In the genomic region with DNA sequence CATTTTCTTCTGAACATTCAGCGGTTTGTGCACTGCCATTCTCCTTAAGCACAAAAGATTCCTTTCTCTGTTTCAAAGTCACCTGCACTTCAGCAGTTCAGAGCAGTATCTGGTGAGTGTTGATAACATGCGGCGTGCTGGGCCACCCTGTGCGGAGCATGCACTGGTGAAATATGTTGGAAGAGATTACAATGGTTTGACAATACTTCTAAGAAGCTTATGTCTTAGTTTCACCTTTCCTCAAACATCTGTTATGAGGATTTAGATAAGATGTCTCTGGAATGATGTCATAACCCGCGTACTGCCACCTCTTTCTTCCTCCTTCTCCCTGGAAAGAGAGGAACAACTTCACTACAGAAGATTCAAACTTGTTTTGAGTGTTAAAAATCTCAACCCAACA, we compare ENCODE assay signal across 2 cellular contexts.
TF ChIP-seq lines count a peak whose summit lies in the region.

No MANE protein-coding gene starts in this region.

TF ChIP-seq in HepG2, 621 proteins besides CTCF, POLR2A, EP300 and RAD21 (continued from another document):
- TF ChIP-seq, protein P1, sequence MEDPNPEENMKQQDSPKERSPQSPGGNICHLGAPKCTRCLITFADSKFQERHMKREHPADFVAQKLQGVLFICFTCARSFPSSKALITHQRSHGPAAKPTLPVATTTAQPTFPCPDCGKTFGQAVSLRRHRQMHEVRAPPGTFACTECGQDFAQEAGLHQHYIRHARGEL (CRISPR knock-in tag; IDR thresholded peaks at IDR 0.05), result no peak
- no peak for TF ChIP-seq MED8 (CRISPR knock-in tag; IDR thresholded peaks at IDR 0.05; ENCODE audit: insufficient replicate concordance)
- TF ChIP-seq, protein P2, sequence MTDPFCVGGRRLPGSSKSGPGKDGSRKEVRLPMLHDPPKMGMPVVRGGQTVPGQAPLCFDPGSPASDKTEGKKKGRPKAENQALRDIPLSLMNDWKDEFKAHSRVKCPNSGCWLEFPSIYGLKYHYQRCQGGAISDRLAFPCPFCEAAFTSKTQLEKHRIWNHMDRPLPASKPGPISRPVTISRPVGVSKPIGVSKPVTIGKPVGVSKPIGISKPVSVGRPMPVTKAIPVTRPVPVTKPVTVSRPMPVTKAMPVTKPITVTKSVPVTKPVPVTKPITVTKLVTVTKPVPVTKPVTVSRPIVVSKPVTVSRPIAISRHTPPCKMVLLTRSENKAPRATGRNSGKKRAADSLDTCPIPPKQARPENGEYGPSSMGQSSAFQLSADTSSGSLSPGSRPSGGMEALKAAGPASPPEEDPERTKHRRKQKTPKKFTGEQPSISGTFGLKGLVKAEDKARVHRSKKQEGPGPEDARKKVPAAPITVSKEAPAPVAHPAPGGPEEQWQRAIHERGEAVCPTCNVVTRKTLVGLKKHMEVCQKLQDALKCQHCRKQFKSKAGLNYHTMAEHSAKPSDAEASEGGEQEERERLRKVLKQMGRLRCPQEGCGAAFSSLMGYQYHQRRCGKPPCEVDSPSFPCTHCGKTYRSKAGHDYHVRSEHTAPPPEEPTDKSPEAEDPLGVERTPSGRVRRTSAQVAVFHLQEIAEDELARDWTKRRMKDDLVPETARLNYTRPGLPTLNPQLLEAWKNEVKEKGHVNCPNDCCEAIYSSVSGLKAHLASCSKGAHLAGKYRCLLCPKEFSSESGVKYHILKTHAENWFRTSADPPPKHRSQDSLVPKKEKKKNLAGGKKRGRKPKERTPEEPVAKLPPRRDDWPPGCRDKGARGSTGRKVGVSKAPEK (CRISPR knock-in tag; IDR thresholded peaks at IDR 0.05; ENCODE audit: borderline replicate concordance), result no peak
- TF ChIP-seq, protein P3, sequence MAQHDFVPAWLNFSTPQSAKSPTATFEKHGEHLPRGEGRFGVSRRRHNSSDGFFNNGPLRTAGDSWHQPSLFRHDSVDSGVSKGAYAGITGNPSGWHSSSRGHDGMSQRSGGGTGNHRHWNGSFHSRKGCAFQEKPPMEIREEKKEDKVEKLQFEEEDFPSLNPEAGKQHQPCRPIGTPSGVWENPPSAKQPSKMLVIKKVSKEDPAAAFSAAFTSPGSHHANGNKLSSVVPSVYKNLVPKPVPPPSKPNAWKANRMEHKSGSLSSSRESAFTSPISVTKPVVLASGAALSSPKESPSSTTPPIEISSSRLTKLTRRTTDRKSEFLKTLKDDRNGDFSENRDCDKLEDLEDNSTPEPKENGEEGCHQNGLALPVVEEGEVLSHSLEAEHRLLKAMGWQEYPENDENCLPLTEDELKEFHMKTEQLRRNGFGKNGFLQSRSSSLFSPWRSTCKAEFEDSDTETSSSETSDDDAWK (CRISPR knock-in tag; IDR thresholded peaks at IDR 0.05), result no peak
- TF ChIP-seq ZZZ3 (CRISPR knock-in tag; IDR thresholded peaks at IDR 0.05; ENCODE audit: borderline replicate concordance), result no peak
- TF ChIP-seq ATF7 (IDR thresholded peaks at IDR 0.05), result 0 out of 2 replicates have a peak, but pooled peaks have one; percentile 24
- no peak for TF ChIP-seq ATF7 (CRISPR knock-in tag; IDR thresholded peaks at IDR 0.05)

TF ChIP-seq in K562, 482 proteins besides CTCF, POLR2A, EP300 and RAD21 (continued from another document and continues in another):
- TF ChIP-seq, protein P4, sequence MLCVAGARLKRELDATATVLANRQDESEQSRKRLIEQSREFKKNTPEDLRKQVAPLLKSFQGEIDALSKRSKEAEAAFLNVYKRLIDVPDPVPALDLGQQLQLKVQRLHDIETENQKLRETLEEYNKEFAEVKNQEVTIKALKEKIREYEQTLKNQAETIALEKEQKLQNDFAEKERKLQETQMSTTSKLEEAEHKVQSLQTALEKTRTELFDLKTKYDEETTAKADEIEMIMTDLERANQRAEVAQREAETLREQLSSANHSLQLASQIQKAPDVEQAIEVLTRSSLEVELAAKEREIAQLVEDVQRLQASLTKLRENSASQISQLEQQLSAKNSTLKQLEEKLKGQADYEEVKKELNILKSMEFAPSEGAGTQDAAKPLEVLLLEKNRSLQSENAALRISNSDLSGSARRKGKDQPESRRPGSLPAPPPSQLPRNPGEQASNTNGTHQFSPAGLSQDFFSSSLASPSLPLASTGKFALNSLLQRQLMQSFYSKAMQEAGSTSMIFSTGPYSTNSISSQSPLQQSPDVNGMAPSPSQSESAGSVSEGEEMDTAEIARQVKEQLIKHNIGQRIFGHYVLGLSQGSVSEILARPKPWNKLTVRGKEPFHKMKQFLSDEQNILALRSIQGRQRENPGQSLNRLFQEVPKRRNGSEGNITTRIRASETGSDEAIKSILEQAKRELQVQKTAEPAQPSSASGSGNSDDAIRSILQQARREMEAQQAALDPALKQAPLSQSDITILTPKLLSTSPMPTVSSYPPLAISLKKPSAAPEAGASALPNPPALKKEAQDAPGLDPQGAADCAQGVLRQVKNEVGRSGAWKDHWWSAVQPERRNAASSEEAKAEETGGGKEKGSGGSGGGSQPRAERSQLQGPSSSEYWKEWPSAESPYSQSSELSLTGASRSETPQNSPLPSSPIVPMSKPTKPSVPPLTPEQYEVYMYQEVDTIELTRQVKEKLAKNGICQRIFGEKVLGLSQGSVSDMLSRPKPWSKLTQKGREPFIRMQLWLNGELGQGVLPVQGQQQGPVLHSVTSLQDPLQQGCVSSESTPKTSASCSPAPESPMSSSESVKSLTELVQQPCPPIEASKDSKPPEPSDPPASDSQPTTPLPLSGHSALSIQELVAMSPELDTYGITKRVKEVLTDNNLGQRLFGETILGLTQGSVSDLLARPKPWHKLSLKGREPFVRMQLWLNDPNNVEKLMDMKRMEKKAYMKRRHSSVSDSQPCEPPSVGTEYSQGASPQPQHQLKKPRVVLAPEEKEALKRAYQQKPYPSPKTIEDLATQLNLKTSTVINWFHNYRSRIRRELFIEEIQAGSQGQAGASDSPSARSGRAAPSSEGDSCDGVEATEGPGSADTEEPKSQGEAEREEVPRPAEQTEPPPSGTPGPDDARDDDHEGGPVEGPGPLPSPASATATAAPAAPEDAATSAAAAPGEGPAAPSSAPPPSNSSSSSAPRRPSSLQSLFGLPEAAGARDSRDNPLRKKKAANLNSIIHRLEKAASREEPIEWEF (CRISPR knock-in tag; IDR thresholded peaks at IDR 0.05), result no peak
- TF ChIP-seq ZNF311 (CRISPR knock-in tag; IDR thresholded peaks at IDR 0.05) (no peak), ZNF445 (CRISPR knock-in tag; IDR thresholded peaks at IDR 0.05; ENCODE audit: low read depth) (no peak), ZEB2 (IDR thresholded peaks at IDR 0.05) (peak; percentile 38; the same call in 1 of the 2 replicates), BRCA1 (IDR thresholded peaks at IDR 0.05) (no peak), BRCA1 (CRISPR knock-in tag; IDR thresholded peaks at IDR 0.05) (no peak), L3MBTL2 (IDR thresholded peaks at IDR 0.05) (no peak), SMAD4 (CRISPR knock-in tag; conservative IDR thresholded peaks at IDR 0.05) (peak; percentile 25; the same call in 1 of the 2 replicates), PHB2 (IDR thresholded peaks at IDR 0.05; ENCODE audit: low read depth) (peak; percentile 53; the same call in 1 of the 2 replicates), ZNF644 (tag; IDR thresholded peaks at IDR 0.05; ENCODE audit: low read depth) (0 out of 2 replicates have a peak, but pooled peaks have one; percentile 56), SRSF1 (IDR thresholded peaks at IDR 0.05; ENCODE audit: low read depth, low read length) (no peak), CBFA2T3 (IDR thresholded peaks at IDR 0.05) (peak; percentile 92), ZNF239 (CRISPR knock-in tag; IDR thresholded peaks at IDR 0.05) (no peak), CHD1 (IDR thresholded peaks at IDR 0.05; ENCODE audit: low read length) (no peak), BMI1 (IDR thresholded peaks at IDR 0.05; ENCODE audit: low read length) (no peak), SOX6 (IDR thresholded peaks at IDR 0.05) (peak; percentile 91), SMARCA4 (IDR thresholded peaks at IDR 0.05) (peak; percentile 65; the same call in 1 of the 2 replicates), TRIM24 (IDR thresholded peaks at IDR 0.05) (peak in 1 of 2 experiments; percentile 75; a peak in 2 of 4 replicates), PTBP1 (IDR thresholded peaks at IDR 0.05; ENCODE audit: low read depth, low read length) (no peak), ZNF282 (CRISPR knock-in tag; IDR thresholded peaks at IDR 0.05) (no peak), NR2C2 (CRISPR knock-in tag; IDR thresholded peaks at IDR 0.05) (no peak), NR2C2 (tag; IDR thresholded peaks at IDR 0.05) (no peak), JUND (IDR thresholded peaks at IDR 0.05; ENCODE audit: borderline replicate concordance, low read depth, low read length) (peak; percentile 42; the same call in 1 of the 2 replicates), JUND (tag; IDR thresholded peaks at IDR 0.05; ENCODE audit: borderline replicate concordance, low read depth, low read length) (peak; percentile 82; the same call in 2 of the 3 replicates), MTA2 (IDR thresholded peaks at IDR 0.05; ENCODE audit: low read depth) (peak; percentile 74), FOXA1 (IDR thresholded peaks at IDR 0.05; ENCODE audit: borderline replicate concordance) (no peak), NFYB (IDR thresholded peaks at IDR 0.05; ENCODE audit: extremely low read depth, insufficient read length) (no peak), ARID1B (IDR thresholded peaks at IDR 0.05) (peak; percentile 90), NFIC (IDR thresholded peaks at IDR 0.05) (peak; percentile 69), KLF16 (IDR thresholded peaks at IDR 0.05) (peak; percentile 70), PRPF4 (IDR thresholded peaks at IDR 0.05; ENCODE audit: insufficient read depth, low read depth, low read length, poor library complexity, severe bottlenecking) (no peak), ZNF316 (IDR thresholded peaks at IDR 0.05) (no peak), TAL1 (IDR thresholded peaks at IDR 0.05) (peak; percentile 95), FOSL1 (tag; conservative IDR thresholded peaks at IDR 0.05) (peak; percentile 38; the same call in 1 of the 2 replicates), YBX1 (IDR thresholded peaks at IDR 0.05) (no peak), SMARCE1 (IDR thresholded peaks at IDR 0.05) (peak; percentile 34; the same call in 1 of the 2 replicates), SAFB (IDR thresholded peaks at IDR 0.05; ENCODE audit: borderline replicate concordance, low read depth, low read length) (no peak), ATF7 (IDR thresholded peaks at IDR 0.05) (peak; percentile 84; the same call in 1 of the 2 replicates), FOXK2 (conservative IDR thresholded peaks at IDR 0.05 in 1 of 2, IDR thresholded peaks at IDR 0.05 in 1 of 2; ENCODE audit: low read depth in 2 of 2) (no peak), NCOR1 (IDR thresholded peaks at IDR 0.05) (peak; percentile 76), EHMT2 (IDR thresholded peaks at IDR 0.05) (no peak)
- TF ChIP-seq, protein P5, sequence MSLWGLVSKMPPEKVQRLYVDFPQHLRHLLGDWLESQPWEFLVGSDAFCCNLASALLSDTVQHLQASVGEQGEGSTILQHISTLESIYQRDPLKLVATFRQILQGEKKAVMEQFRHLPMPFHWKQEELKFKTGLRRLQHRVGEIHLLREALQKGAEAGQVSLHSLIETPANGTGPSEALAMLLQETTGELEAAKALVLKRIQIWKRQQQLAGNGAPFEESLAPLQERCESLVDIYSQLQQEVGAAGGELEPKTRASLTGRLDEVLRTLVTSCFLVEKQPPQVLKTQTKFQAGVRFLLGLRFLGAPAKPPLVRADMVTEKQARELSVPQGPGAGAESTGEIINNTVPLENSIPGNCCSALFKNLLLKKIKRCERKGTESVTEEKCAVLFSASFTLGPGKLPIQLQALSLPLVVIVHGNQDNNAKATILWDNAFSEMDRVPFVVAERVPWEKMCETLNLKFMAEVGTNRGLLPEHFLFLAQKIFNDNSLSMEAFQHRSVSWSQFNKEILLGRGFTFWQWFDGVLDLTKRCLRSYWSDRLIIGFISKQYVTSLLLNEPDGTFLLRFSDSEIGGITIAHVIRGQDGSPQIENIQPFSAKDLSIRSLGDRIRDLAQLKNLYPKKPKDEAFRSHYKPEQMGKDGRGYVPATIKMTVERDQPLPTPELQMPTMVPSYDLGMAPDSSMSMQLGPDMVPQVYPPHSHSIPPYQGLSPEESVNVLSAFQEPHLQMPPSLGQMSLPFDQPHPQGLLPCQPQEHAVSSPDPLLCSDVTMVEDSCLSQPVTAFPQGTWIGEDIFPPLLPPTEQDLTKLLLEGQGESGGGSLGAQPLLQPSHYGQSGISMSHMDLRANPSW (CRISPR knock-in tag; IDR thresholded peaks at IDR 0.05), result no peak
- TF ChIP-seq, protein P6, sequence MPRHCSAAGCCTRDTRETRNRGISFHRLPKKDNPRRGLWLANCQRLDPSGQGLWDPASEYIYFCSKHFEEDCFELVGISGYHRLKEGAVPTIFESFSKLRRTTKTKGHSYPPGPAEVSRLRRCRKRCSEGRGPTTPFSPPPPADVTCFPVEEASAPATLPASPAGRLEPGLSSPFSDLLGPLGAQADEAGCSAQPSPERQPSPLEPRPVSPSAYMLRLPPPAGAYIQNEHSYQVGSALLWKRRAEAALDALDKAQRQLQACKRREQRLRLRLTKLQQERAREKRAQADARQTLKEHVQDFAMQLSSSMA (CRISPR knock-in tag; IDR thresholded peaks at IDR 0.05), result no peak
- TF ChIP-seq, protein P7, sequence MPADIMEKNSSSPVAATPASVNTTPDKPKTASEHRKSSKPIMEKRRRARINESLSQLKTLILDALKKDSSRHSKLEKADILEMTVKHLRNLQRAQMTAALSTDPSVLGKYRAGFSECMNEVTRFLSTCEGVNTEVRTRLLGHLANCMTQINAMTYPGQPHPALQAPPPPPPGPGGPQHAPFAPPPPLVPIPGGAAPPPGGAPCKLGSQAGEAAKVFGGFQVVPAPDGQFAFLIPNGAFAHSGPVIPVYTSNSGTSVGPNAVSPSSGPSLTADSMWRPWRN (IDR thresholded peaks at IDR 0.05; ENCODE audit: low read depth), result peak; percentile 79; the same call in 1 of the 2 replicates
- TF ChIP-seq, protein P8, sequence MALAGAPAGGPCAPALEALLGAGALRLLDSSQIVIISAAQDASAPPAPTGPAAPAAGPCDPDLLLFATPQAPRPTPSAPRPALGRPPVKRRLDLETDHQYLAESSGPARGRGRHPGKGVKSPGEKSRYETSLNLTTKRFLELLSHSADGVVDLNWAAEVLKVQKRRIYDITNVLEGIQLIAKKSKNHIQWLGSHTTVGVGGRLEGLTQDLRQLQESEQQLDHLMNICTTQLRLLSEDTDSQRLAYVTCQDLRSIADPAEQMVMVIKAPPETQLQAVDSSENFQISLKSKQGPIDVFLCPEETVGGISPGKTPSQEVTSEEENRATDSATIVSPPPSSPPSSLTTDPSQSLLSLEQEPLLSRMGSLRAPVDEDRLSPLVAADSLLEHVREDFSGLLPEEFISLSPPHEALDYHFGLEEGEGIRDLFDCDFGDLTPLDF (CRISPR knock-in tag; IDR thresholded peaks at IDR 0.05), result no peak
- TF ChIP-seq, protein P9, sequence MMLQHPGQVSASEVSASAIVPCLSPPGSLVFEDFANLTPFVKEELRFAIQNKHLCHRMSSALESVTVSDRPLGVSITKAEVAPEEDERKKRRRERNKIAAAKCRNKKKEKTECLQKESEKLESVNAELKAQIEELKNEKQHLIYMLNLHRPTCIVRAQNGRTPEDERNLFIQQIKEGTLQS (IDR thresholded peaks at IDR 0.05), result peak; percentile 69
- TF ChIP-seq, protein P9 (CRISPR knock-in tag; conservative IDR thresholded peaks at IDR 0.05), result no peak
- TF ChIP-seq, protein P10, sequence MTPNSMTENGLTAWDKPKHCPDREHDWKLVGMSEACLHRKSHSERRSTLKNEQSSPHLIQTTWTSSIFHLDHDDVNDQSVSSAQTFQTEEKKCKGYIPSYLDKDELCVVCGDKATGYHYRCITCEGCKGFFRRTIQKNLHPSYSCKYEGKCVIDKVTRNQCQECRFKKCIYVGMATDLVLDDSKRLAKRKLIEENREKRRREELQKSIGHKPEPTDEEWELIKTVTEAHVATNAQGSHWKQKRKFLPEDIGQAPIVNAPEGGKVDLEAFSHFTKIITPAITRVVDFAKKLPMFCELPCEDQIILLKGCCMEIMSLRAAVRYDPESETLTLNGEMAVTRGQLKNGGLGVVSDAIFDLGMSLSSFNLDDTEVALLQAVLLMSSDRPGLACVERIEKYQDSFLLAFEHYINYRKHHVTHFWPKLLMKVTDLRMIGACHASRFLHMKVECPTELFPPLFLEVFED (CRISPR knock-in tag; conservative IDR thresholded peaks at IDR 0.05), result no peak
